In the genomic region with DNA sequence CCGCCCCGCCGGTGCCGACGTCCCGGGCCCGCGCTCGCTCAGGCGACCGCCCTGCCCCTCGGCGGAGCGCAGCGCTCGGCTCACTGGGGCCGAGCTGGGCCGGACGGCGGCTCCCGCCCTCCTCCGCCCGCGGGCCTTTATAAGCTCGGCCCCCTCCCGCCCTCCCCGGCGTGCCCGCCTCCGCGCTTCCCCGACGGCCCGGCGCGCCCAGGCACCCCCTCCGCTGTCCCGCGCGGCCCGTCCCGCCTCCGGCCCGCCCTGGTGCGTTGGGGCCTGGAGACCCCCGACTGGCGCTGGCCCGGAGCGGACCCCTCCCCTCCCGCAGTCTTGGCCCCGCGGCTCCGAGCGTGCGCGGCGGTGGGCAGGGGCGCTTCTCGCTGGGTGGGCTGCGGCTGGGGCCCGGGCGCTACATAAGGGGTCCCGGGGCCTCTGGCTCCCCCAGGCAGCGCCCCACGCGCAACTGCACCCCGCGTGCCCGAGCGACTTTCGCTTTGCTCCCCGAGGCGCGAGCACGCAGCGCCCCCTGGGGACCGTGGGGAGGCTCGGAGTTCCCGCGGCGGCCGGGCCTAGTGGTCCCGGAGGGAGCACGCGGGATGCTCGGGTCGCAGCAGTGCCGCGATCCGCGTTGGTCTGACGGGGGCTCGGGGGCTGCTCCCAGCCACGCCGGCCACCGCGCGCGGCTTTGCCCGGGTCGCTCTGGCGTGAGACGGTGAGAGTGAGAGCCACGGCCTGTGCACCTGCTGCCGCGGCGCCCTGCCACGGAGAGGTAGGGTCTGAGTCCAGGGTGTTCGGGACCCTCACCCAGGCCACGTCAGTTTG, we compare ENCODE assay signal across 8 cellular contexts. TPM values are rescaled to one million over a fixed set of nuclear protein-coding genes. Genes with fewer than 3 reads are reported as not detected.
DNase-seq lines count a peak whose midpoint lies in the region; ATAC-seq and TF ChIP-seq lines count a peak whose summit lies in the region.

TSS of gene PIEZO1 (minus strand) at position 115 of the 819 bp plus-strand sequence. CDS start 256 bp downstream, outside the sequence.

- H3K4me1 ChIP-seq in lower lobe of right lung = peaks cover 52% of the 10 kb centered on the region

- DNase-seq in DMS53 (lab: John Stamatoyannopoulos, UW) = peak; percentile 73
- DNase-seq in DMS53 treated with DMSO at 0.1 percent for 48 hours (lab: John Stamatoyannopoulos, UW; ENCODE audit: unreplicated experiment) = no peak
- DNase-seq in activated CD4-positive, alpha-beta T cell treated with anti-CD3 and anti-CD28 coated beads, Interleukin-2, amount 50 U/mL, for 48 hours = peak; percentile 78 to 83
- peak in 8 of 10 donors; percentile 42 to 80 (median 60) for DNase-seq in dorsolateral prefrontal cortex
- DNase-seq in lower lobe of right lung = peak; percentile 89
- DNase-seq in stimulated activated CD8-positive, alpha-beta memory T cell treated with anti-CD3 and anti-CD28 coated beads, Interleukin-12 subunit alpha, Interleukin-12 subunit beta, amount 100 ng/mL, for 1 hour (ENCODE audit: low read depth) = peak; percentile 73
- no peak for DNase-seq in NCI-H2029 treated with DMSO at 0.1 percent for 48 hours (lab: John Stamatoyannopoulos, UW)

- no peaks in the 10 kb centered on the region for H3K36me3 ChIP-seq in lower lobe of right lung

- H3K27ac ChIP-seq in dorsolateral prefrontal cortex = peak within 1 kb of the TSS; percentile 46 to 92 (median 82)
- peak within 1 kb of the TSS; percentile 94 for H3K27ac ChIP-seq in lower lobe of right lung

- intact Hi-C loops in dorsolateral prefrontal cortex (cut with DNase I) = loop anchor here (2.0 to 10.0 kb wide), 3 partner anchors 41 to 121 kb away; partner anchors contain the start of gene MVD (in 1 of the 2)
- intact Hi-C loops in lower lobe of right lung (cut with DNase I) = no loop called here

- H3K27me3 ChIP-seq in dorsolateral prefrontal cortex (peaks cover 0 to 30% (median 0%) of the 10 kb centered on the region in 45 donors), lower lobe of right lung (ENCODE audit: low read depth) (no peaks in the 10 kb centered on the region)

- H3K9me3 ChIP-seq in lower lobe of right lung = no peaks in the 10 kb centered on the region

- peak; percentile 92 for TF ChIP-seq CTCF in LNCAP (IDR thresholded peaks at IDR 0.05)
- TF ChIP-seq CTCF in dorsolateral prefrontal cortex (IDR thresholded peaks at IDR 0.05 in 54 of 56, conservative IDR thresholded peaks at IDR 0.05 in 2 of 56; ENCODE audit: low read depth in 1 of 56, partially characterized antibody in 56 of 56) = peak; percentile 53 to 96 (median 87)
- TF ChIP-seq CTCF in lower lobe of right lung (IDR thresholded peaks at IDR 0.05) = peak; percentile 93

- ATAC-seq in lower lobe of right lung = peak; percentile 78 to 79

- H3K4me3 ChIP-seq in dorsolateral prefrontal cortex (peak within 1 kb of the TSS; percentile 36 to 81 (median 68)), lower lobe of right lung (peak within 1 kb of the TSS; percentile 71)

RNA-seq across cellular contexts. Expression of gene PIEZO1, which starts in this region (rescaled TPM):
- total RNA-seq in dorsolateral prefrontal cortex = 10 to 100 TPM; 14.6 to 86.5 (median 34.6) TPM
- 164 TPM for total RNA-seq in lower lobe of right lung

Comparison
In these comparisons a context has a peak if more than half of its experiments do, and no peak if none do; other contexts are left out.
1. DNase-seq: peak in DMS53 (single experiment), activated CD4-positive, alpha-beta T cell treated with anti-CD3 and anti-CD28 coated beads, Interleukin-2, amount 50 U/mL, for 48 hours (2 of 2), dorsolateral prefrontal cortex (8 of 10), lower lobe of right lung (single experiment) and stimulated activated CD8-positive, alpha-beta memory T cell treated with anti-CD3 and anti-CD28 coated beads, Interleukin-12 subunit alpha, Interleukin-12 subunit beta, amount 100 ng/mL, for 1 hour (single experiment); none in DMS53 treated with DMSO at 0.1 percent for 48 hours (single experiment) and NCI-H2029 treated with DMSO at 0.1 percent for 48 hours (single experiment).
2. Peak in every context shown above with its lines, with median percentiles within 50 percentile points of each other: CTCF ChIP-seq.